12 cellular contexts compared by ENCODE assay signal in genomic region chr5:55969956-55970355, GRCh38. TPM values are rescaled to one million over a fixed set of nuclear protein-coding genes. Genes with fewer than 3 reads are reported as not detected.
DNase-seq lines count a peak whose midpoint lies in the region.
"Had no signal": no experiment of that assay in that cellular context is flagged by ENCODE, and none has a peak within 500 bp of the region (broad histone marks: within the 10 kb centered on the region; RNA-seq: fewer than 3 reads in every experiment).

No MANE protein-coding gene starts in this region.

- DNase-seq in T-helper 1 cell, result no peak
- DNase-seq in HCEC 1CT, result peak; percentile 30
- DNase-seq in amniotic epithelial cell (ENCODE audit: low read depth), result peak; percentile 47
- DNase-seq in kidney tubule cell (ENCODE audit: low spot score), result peak; percentile 23
- no peak for DNase-seq in islet precursor cell
- DNase-seq in mesendoderm, result no peak
- DNase-seq in inferior parietal cortex (ENCODE audit: extremely low spot score), result no peak
- DNase-seq: NCI-H1436, NCI-H510A treated with DMSO at 0.1 percent for 48 hours, occipital lobe had no signal

- no peak overlapping the region for H3K4me2 ChIP-seq in mesendoderm (ENCODE audit: low read length)

- no peak overlapping the region for H3K4me3 ChIP-seq in mesendoderm (ENCODE audit: low read length)

- H3K27ac Mint-ChIP-seq in T-helper 1 cell treated with Interleukin-12 subunit alpha and Interleukin-12 subunit beta and Interleukin-4 antibody, amounts not matched to agents 30 μg/mL and 1 μg/mL, for 36 hours, result peak overlapping the region; percentile 75

- H3K79me2 ChIP-seq in mesendoderm (ENCODE audit: control insufficient read depth, insufficient read depth, low read length), result no peaks in the 10 kb centered on the region

- H3K56ac ChIP-seq in mesendoderm (ENCODE audit: low read length), result no peak overlapping the region

- peaks cover 29% of the 10 kb centered on the region for H3K36me3 Mint-ChIP-seq in T-helper 1 cell treated with Interleukin-12 subunit alpha and Interleukin-12 subunit beta and Interleukin-4 antibody, amounts not matched to agents 30 μg/mL and 1 μg/mL, for 36 hours (ENCODE audit: low read depth)

- no peak overlapping the region for H3K27ac ChIP-seq in mesendoderm (ENCODE audit: low read depth, low read length)
- H3K27ac ChIP-seq: 22Rv1 had no signal

- no peak overlapping the region for H3K23ac ChIP-seq in mesendoderm (ENCODE audit: low read length)

- H3K9me3 Mint-ChIP-seq in T-helper 1 cell treated with Interleukin-12 subunit alpha and Interleukin-12 subunit beta and Interleukin-4 antibody, amounts not matched to agents 30 μg/mL and 1 μg/mL, for 36 hours, result no peaks in the 10 kb centered on the region

- H3K4me1 ChIP-seq in mesendoderm (ENCODE audit: control insufficient read depth, low read depth, low read length), result no peaks in the 10 kb centered on the region

- H3K36me3 ChIP-seq in mesendoderm (ENCODE audit: control insufficient read depth, insufficient read depth, low read length), result no peaks in the 10 kb centered on the region

- no peak overlapping the region for H2BK5ac ChIP-seq in mesendoderm (ENCODE audit: low read length)

- no peaks in the 10 kb centered on the region for H3K27me3 Mint-ChIP-seq in T-helper 1 cell treated with Interleukin-12 subunit alpha and Interleukin-12 subunit beta and Interleukin-4 antibody, amounts not matched to agents 30 μg/mL and 1 μg/mL, for 36 hours (ENCODE audit: low read depth)

- H3K27me3 ChIP-seq in mesendoderm (ENCODE audit: insufficient read depth, low read length, poor library complexity), result no peaks in the 10 kb centered on the region

- no peak overlapping the region for H2BK15ac ChIP-seq in mesendoderm (replicated peaks; ENCODE audit: low read depth)

- H2AK5ac ChIP-seq in mesendoderm (ENCODE audit: low read length), result no peak overlapping the region

- H4K5ac ChIP-seq in mesendoderm (ENCODE audit: low read length), result no peak overlapping the region

- no peak overlapping the region for H3K4me3 Mint-ChIP-seq in T-helper 1 cell treated with Interleukin-12 subunit alpha and Interleukin-12 subunit beta and Interleukin-4 antibody, amounts not matched to agents 30 μg/mL and 1 μg/mL, for 36 hours

- H3K79me1 ChIP-seq in mesendoderm (ENCODE audit: low read length), result no peaks in the 10 kb centered on the region

- WGBS in mesendoderm (ENCODE audit: extremely low coverage, insufficient coverage, low lambda C conversion rate), result no CpG with 5 or more reads among the region's 1 CpG

- no peak overlapping the region for H4K8ac ChIP-seq in mesendoderm (ENCODE audit: low read depth, low read length)

- no peak overlapping the region for H2BK120ac ChIP-seq in mesendoderm (ENCODE audit: low read depth, low read length)

- peaks cover 30% of the 10 kb centered on the region for H3K4me1 Mint-ChIP-seq in T-helper 1 cell treated with Interleukin-12 subunit alpha and Interleukin-12 subunit beta and Interleukin-4 antibody, amounts not matched to agents 30 μg/mL and 1 μg/mL, for 36 hours (ENCODE audit: low read depth)

- H3K18ac ChIP-seq in mesendoderm (ENCODE audit: low read length), result no peak overlapping the region

- no peak overlapping the region for H3K9ac ChIP-seq in mesendoderm (ENCODE audit: low read length)

- no peak overlapping the region for H3K4ac ChIP-seq in mesendoderm (ENCODE audit: low read depth, low read length)

RNA-seq across cellular contexts. Expression of gene IL6ST, which starts 24.8 kb away (rescaled TPM):
- polyA plus RNA-seq in mesendoderm (2013, experiment 1 of 2), result 7.6 TPM
- 7.3 TPM for polyA plus RNA-seq in mesendoderm (2013, experiment 2 of 2)

Comparison
In these comparisons a context has a peak if more than half of its experiments do, and no peak if none do; other contexts are left out.
1. DNase-seq: peak in HCEC 1CT (single experiment), amniotic epithelial cell (single experiment) and kidney tubule cell (single experiment); none in T-helper 1 cell (0 of 5), islet precursor cell (single experiment), mesendoderm (single experiment) and inferior parietal cortex (single experiment).